ENCODE assay signal across 1 cellular context in the genomic region with DNA sequence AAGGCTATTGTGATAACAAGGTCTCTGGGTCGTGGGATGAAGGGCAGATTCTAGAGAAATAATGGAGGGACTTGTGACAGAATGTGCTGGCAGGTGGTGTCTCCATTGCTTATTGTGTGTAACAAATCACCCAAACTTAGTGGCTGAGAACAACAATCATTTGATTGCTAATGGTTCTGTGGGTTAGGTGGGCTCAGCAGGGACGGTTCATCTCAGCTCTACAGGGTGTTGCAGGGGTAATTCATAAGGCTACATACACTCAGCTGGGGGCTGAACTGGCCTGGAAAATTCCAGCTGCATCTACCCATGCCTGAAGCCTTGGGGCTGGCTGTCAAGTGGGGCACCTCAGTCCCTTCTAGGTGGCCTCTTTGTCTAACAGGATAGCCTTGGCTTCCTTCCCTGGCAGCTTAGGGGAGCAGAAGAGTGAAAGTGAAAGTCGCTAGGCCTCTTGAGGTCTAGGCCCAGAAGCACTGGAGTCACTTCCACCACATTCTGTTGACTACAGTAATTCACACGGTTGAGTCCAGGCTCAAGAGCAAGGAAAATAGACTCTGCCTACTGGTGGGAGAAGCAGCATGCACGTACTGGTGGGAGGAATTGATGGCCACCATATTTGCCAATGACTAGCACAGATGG.
TF ChIP-seq lines count a peak whose summit lies in the region.

No MANE protein-coding gene starts in this region.

TF ChIP-seq in HEK293, 187 proteins besides CTCF, POLR2A, EP300 and RAD21 (continued from another document):
- TF ChIP-seq ZBTB44 (tag by site-specific recombination; IDR thresholded peaks at IDR 0.05) (no peak), ZIC2 (tag by site-specific recombination; IDR thresholded peaks at IDR 0.05) (0 out of 2 replicates have a peak, but pooled peaks have one; percentile 18), TRIM28 (IDR thresholded peaks at IDR 0.05; ENCODE audit: borderline replicate concordance, low read length) (peak; percentile 50; the same call in 1 of the 2 replicates)
